Comparison of ENCODE assay signal across 8 cellular contexts in genomic region chr12:42144424-42145196, GRCh38. TPM values are rescaled to one million over a fixed set of nuclear protein-coding genes. Genes with fewer than 3 reads are reported as not detected.
DNase-seq lines count a peak whose midpoint lies in the region; TF ChIP-seq lines count a peak whose summit lies in the region.

Gene GXYLT1, minus strand, starts transcription at chr12:42144874. Its CDS starts 228 bp downstream, at chr12:42144646.

- peaks cover 30% of the 10 kb centered on the region for H3K4me1 ChIP-seq in suprapubic skin

- TF ChIP-seq EP300 in suprapubic skin (IDR thresholded peaks at IDR 0.05): no peak

- H3K4me3 ChIP-seq in suprapubic skin: peak within 1 kb of the TSS; percentile 77

- H3K27ac ChIP-seq in suprapubic skin: peak within 1 kb of the TSS; percentile 85

- CTCF ChIA-PET in HEK293T (lab: Yijun Ruan, JAX): interaction anchor here (0.6 kb wide), 1 partner anchor 154 kb away, joined by 3 read pairs; no protein-coding TSS in a partner anchor

- no peak for TF ChIP-seq CTCF in suprapubic skin (IDR thresholded peaks at IDR 0.05)

- 0% methylated on average over 9 of the region's 104 CpGs for WGBS in suprapubic skin

- no peaks in the 10 kb centered on the region for H3K36me3 ChIP-seq in suprapubic skin

- POLR2A ChIA-PET in HEK293T (lab: Yijun Ruan, JAX): interaction anchor here (0.7 to 1.5 kb wide), 5 partner anchors 10 to 222 kb away, joined by 3 to 7 read pairs (median 4); partner anchors contain the start of gene YAF2

- no peaks in the 10 kb centered on the region for H3K27me3 ChIP-seq in suprapubic skin

- DNase-seq in GM04503 (ENCODE audit: low read depth) (peak; percentile 64), HEK293T (ENCODE audit: extremely low spot score) (peak; percentile 88), MV-4-11 (lab: John Stamatoyannopoulos, UW) (peak; percentile 86), SK-N-DZ (ENCODE audit: low spot score) (peak; percentile 95), globus pallidus (ENCODE audit: low spot score) (peak; percentile 89), occipital lobe (lab: John Stamatoyannopoulos, UW) (peak; percentile 90), suprapubic skin (ENCODE audit: low spot score in 2 of 2) (peak; percentile 93)
- peak; percentile 81 for DNase-seq in activated naive CD4-positive, alpha-beta T cell treated with anti-CD3 and anti-CD28 coated beads, Interleukin-2, amount 50 U/mL, for 16 hours

- no peaks in the 10 kb centered on the region for H3K9me3 ChIP-seq in suprapubic skin

- peak in 1 of 2 donors; percentile 48 for TF ChIP-seq POLR2A in suprapubic skin (IDR thresholded peaks at IDR 0.05)

TF ChIP-seq in HEK293T, 16 proteins besides CTCF, POLR2A, EP300 and RAD21:
- TF ChIP-seq L3MBTL2 (conservative IDR thresholded peaks at IDR 0.05) (peak; percentile 69), SP1 (IDR thresholded peaks at IDR 0.05) (no peak), FOXK2 (IDR thresholded peaks at IDR 0.05) (no peak), SUZ12 (IDR thresholded peaks at IDR 0.05) (no peak), NFRKB (IDR thresholded peaks at IDR 0.05) (no peak), HDGF (IDR thresholded peaks at IDR 0.05; ENCODE audit: borderline replicate concordance) (no peak), CTBP1 (IDR thresholded peaks at IDR 0.05; ENCODE audit: borderline replicate concordance) (no peak), LEF1 (IDR thresholded peaks at IDR 0.05; ENCODE audit: borderline replicate concordance) (0 out of 2 replicates have a peak, but pooled peaks have one; percentile 29), ARNT (IDR thresholded peaks at IDR 0.05) (peak; percentile 15; the same call in 1 of the 2 replicates), FOXA1 (IDR thresholded peaks at IDR 0.05) (no peak)
TF ChIP-seq in HEK293T: peak in this region for 3.

RNA-seq across cellular contexts. Expression of gene GXYLT1, which starts in this region (rescaled TPM):
- polyA plus RNA-seq in SK-N-DZ (2014; cell fraction: cytosol; rRNA removed): 14.1 and 18.1 TPM in 2 replicates
- 6.2 and 15.4 TPM in 2 replicates for polyA plus RNA-seq in SK-N-DZ (2014; cell fraction: nucleus; rRNA removed)
- 14.3 TPM for total RNA-seq in occipital lobe
- total RNA-seq in suprapubic skin: 10 to 100 TPM in 1 of 4 donors, 1 to 10 TPM in 3; 5.6 to 10.9 (median 9.9) TPM

Comparison
In these comparisons a context has a peak if more than half of its experiments do, and no peak if none do; other contexts are left out.
1. Peak in every context shown above with its lines: DNase-seq, H3K4me3 ChIP-seq and H3K27ac ChIP-seq.